In the genomic region with DNA sequence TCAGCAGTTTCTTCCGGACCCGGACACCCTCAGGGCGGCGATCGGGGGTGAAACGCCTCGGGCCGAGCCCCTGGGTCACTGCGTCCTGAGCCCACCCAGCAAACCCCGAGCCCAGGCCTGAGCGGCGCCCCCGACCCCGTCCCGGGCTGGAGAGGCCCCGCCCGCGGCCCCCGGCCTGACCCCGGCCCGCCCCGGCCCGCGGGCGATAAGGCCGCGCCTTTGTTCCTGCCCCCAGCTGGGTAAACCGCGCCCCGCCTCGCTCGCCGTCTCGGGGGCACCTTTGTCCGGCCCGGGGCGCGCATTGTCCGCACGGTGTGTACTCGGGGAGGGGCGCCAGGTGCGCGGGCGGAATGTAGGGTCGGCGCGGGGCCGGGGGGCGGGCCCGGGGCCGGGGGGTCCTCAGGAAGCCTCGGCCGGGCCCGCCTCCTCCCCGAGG, we compare ENCODE assay signal across 9 cellular contexts. TPM values are rescaled to one million over a fixed set of nuclear protein-coding genes. Genes with fewer than 3 reads are reported as not detected.
A peak's percentile ranks its signal among the peaks of the same experiment; 100 is the strongest.
DNase-seq lines count a peak whose midpoint lies in the region; ATAC-seq and TF ChIP-seq lines count a peak whose summit lies in the region.
"Had no signal": no experiment of that assay in that cellular context is flagged by ENCODE, and none has a peak within 500 bp of the region (broad histone marks: within the 10 kb centered on the region; RNA-seq: fewer than 3 reads in every experiment).

No MANE protein-coding gene starts in this region.

- H3K36me3 ChIP-seq in HCT116 (ENCODE audit: control insufficient read depth in 1 of 2, insufficient read depth in 2 of 2, low read length in 2 of 2) (no peaks in the 10 kb centered on the region; a peak in 1 of 4 replicates), mucosa of stomach (ENCODE audit: control insufficient read depth, insufficient read depth, low read length) (no peaks in the 10 kb centered on the region)

- peaks cover 95% of the 10 kb centered on the region for H3K27me3 Mint-ChIP-seq in central memory CD8-positive, alpha-beta T cell

- peak overlapping the region; percentile 87 for H3K4me2 ChIP-seq in HCT116 (ENCODE audit: low read length)

- POLR2A ChIA-PET in HCT116 (lab: Charles Lee): no interaction called here

- H3K79me2 ChIP-seq in HCT116 (ENCODE audit: insufficient read depth, low read length): no peaks in the 10 kb centered on the region

- no peak for TF ChIP-seq RAD21 in HCT116 (IDR thresholded peaks at IDR 0.05; ENCODE audit: low read depth)

- H3K9ac ChIP-seq in HCT116 (ENCODE audit: low read length) (peak overlapping the region; percentile 41; the same call in 1 of the 2 replicates), mucosa of stomach (ENCODE audit: low read length) (peak overlapping the region; percentile 62)

- H2AFZ ChIP-seq in HCT116 (ENCODE audit: low read depth, low read length, poor library complexity, severe bottlenecking): no peak overlapping the region

- intact Hi-C loops in HCT116 (cut with micrococcal nuclease): loop anchor here (5.0 kb wide), 1 partner anchor 143 kb away; no protein-coding TSS in a partner anchor

- peak overlapping the region; percentile 60 for H3K4me3 Mint-ChIP-seq in central memory CD8-positive, alpha-beta T cell

- no peaks in the 10 kb centered on the region for H3K27me3 ChIP-seq in HCT116 (ENCODE audit: insufficient read depth, low read length)
- peaks cover 67% of the 10 kb centered on the region for H3K27me3 ChIP-seq in mucosa of stomach (ENCODE audit: control insufficient read depth, insufficient read depth, low read length)

- H3K4me1 Mint-ChIP-seq in central memory CD8-positive, alpha-beta T cell: peaks cover 9% of the 10 kb centered on the region

- no TSS peak for BruUV-seq in HCT116 (replicated peaks; lab: Mats Ljungman, UMichigan)

- H3K4me3 ChIP-seq in HCT116 (replicated peaks in 1 of 2; ENCODE audit: low read depth in 1 of 2, low read length in 2 of 2): peak overlapping the region; percentile 47 to 59
- no peak overlapping the region for H3K4me3 ChIP-seq in mucosa of stomach (ENCODE audit: low read length)

- RAD21 ChIA-PET in HCT116 (lab: Charles Lee; ENCODE audit: low non-redundant PET in 1 of 2, low total read pairs in 2 of 2, uncharacterized antibody in 2 of 2, unreplicated experiment in 2 of 2): no interaction called here

- H3K36me3 Mint-ChIP-seq in central memory CD8-positive, alpha-beta T cell (ENCODE audit: insufficient read depth): peaks cover 5% of the 10 kb centered on the region

- H3K9me2 ChIP-seq in HCT116 (ENCODE audit: insufficient read depth): no peaks in the 10 kb centered on the region

- H3K27ac ChIP-seq in C4-2B (peak overlapping the region; percentile 38), HCT116 (ENCODE audit: low read depth, low read length) (no peak overlapping the region)

- DNase-seq in HCT116 (ENCODE audit: low read depth, low spot score) (no peak), NCI-H2029 treated with DMSO at 0.1 percent for 48 hours (lab: John Stamatoyannopoulos, UW) (no peak), NCI-H82 (lab: John Stamatoyannopoulos, UW) (no peak)
- DNase-seq in central memory CD8-positive, alpha-beta T cell (ENCODE audit: low spot score in 2 of 2): no peak
- DNase-seq in stimulated activated naive CD4-positive, alpha-beta T cell treated with Interleukin-2 at 50 U/mL for 16 hours (lab: John Stamatoyannopoulos, UW): no peak

- no peaks in the 10 kb centered on the region for H4K20me1 ChIP-seq in HCT116 (ENCODE audit: insufficient read depth)

- TF ChIP-seq CTCF in C4-2B (conservative IDR thresholded peaks at IDR 0.05) (no peak), HCT116 (IDR thresholded peaks at IDR 0.05 in 2 of 3, conservative IDR thresholded peaks at IDR 0.05 in 1 of 3; ENCODE audit: borderline replicate concordance in 1 of 3, insufficient read depth in 1 of 3, low read depth in 2 of 3, low read length in 2 of 3) (no peak)

- no peak for TF ChIP-seq POLR2A in HCT116 (IDR thresholded peaks at IDR 0.05; ENCODE audit: borderline replicate concordance, extremely low read depth, insufficient read depth, insufficient read length)

- no peak overlapping the region for H3K27ac Mint-ChIP-seq in central memory CD8-positive, alpha-beta T cell (ENCODE audit: low read depth)

- CTCF ChIA-PET in HCT116 (lab: Charles Lee): interaction anchor here (1.5 kb wide), 1 partner anchor 11 kb away, joined by 3 read pairs; the partner anchor contains the start of gene MNX1

- H3K9me3 Mint-ChIP-seq in central memory CD8-positive, alpha-beta T cell: no peaks in the 10 kb centered on the region

- ATAC-seq in HCT116: peak; percentile 67
- no peak for ATAC-seq in central memory CD8-positive, alpha-beta T cell (replicated peaks; ENCODE audit: extremely low read depth, poor library complexity, severe bottlenecking)
- no peak for ATAC-seq in GM21526 (IDR thresholded peaks at IDR 0.05; ENCODE audit: low FRiP score, unreplicated experiment)

- H3K9me3 ChIP-seq in HCT116 (ENCODE audit: control insufficient read depth in 1 of 2, insufficient read depth in 1 of 2, low read depth in 1 of 2, low read length in 2 of 2): no peaks in the 10 kb centered on the region
- no peaks in the 10 kb centered on the region for H3K9me3 ChIP-seq in mucosa of stomach (ENCODE audit: control insufficient read depth, low read length)

- H3K4me1 ChIP-seq in HCT116 (ENCODE audit: control insufficient read depth in 1 of 2, insufficient read depth in 2 of 2, low read length in 2 of 2) (peaks cover 5 to 15% of the 10 kb centered on the region in 2 experiments; a peak in 3 of 4 replicates), mucosa of stomach (ENCODE audit: control insufficient read depth, insufficient read depth, low read length) (no peaks in the 10 kb centered on the region)

TF ChIP-seq in HCT116, 20 proteins besides CTCF, POLR2A, EP300 and RAD21:
- TF ChIP-seq ELF1 (IDR thresholded peaks at IDR 0.05; ENCODE audit: borderline replicate concordance, low read depth) (no peak), CBX3 (IDR thresholded peaks at IDR 0.05; ENCODE audit: low read depth) (no peak), ZFX (IDR thresholded peaks at IDR 0.05) (0 out of 2 replicates have a peak, but pooled peaks have one; percentile 21), TCF7L2 (IDR thresholded peaks at IDR 0.05; ENCODE audit: borderline replicate concordance, extremely low read depth, insufficient read depth, insufficient read length) (peak; percentile 16)

RNA-seq across cellular contexts. Expression of gene MNX1, which starts 10.8 kb away (rescaled TPM):
- total RNA-seq in HCT116 (2021; ENCODE audit: unreplicated experiment): 7.7 TPM
- 2.7 and 3.5 TPM in 2 replicates for polyA plus RNA-seq in HCT116 (2012)
- polyA plus RNA-seq: neural cell had no signal

RNA-seq across cellular contexts. Expression of gene NOM1, which starts 50.1 kb away (rescaled TPM):
- 35.4 TPM for total RNA-seq in HCT116 (2021; ENCODE audit: unreplicated experiment)
- 16.3 and 16.6 TPM in 2 replicates for polyA plus RNA-seq in HCT116 (2012)
